Comparison of ENCODE assay signal across 24 cellular contexts in genomic region chr11:120551191-120551590, GRCh38. TPM values are rescaled to one million over a fixed set of nuclear protein-coding genes. Genes with fewer than 3 reads are reported as not detected.
"Had no signal": no experiment of that assay in that cellular context is flagged by ENCODE, and none has a peak within 500 bp of the region (broad histone marks: within the 10 kb centered on the region; RNA-seq: fewer than 3 reads in every experiment).

No MANE protein-coding gene starts in this region.

- H3K4me3 Mint-ChIP-seq: memory B cell; naive thymus-derived CD4-positive, alpha-beta T cell; natural killer cell treated with Interleukin-12 subunit alpha and Interleukin-12 subunit beta and Interleukin-15 and Interleukin-18, amount 100 ng/mL, for 72 hours; neural crest cell; stimulated activated naive B cell treated with anti-CD40 and anti-IgM and Interleukin-4, amounts not matched to agents 10 μg/mL and 1 μg/mL and 100 μg/mL, for 72 hours had no signal

- ATAC-seq: mucosa of descending colon; naive thymus-derived CD4-positive, alpha-beta T cell; natural killer cell treated with Interleukin-12 subunit alpha and Interleukin-12 subunit beta and Interleukin-15 and Interleukin-18, amount 100 ng/mL, for 72 hours; pancreas; right cardiac atrium; sciatic nerve; stimulated activated naive B cell treated with anti-CD40 and anti-IgM and Interleukin-4, amounts not matched to agents 10 μg/mL and 1 μg/mL and 100 μg/mL, for 72 hours; stimulated activated naive CD8-positive, alpha-beta T cell treated with anti-CD3 and anti-CD28 coated beads, Interleukin-15, Interleukin-2, amounts not matched to agents 100 U/mL and 50 U/mL, for 24 hours; upper lobe of right lung had no signal

- DNase-seq: islet precursor cell; left ventricle myocardium inferior; midbrain; mucosa of descending colon; naive thymus-derived CD4-positive, alpha-beta T cell; nucleus accumbens; pancreas; retina; right cardiac atrium; stimulated activated CD4-positive, alpha-beta T cell treated with anti-CD3 and anti-CD28 coated beads, Interleukin-12 subunit alpha, Interleukin-12 subunit beta, amount 100 ng/mL, for 4 hours; stimulated activated CD4-positive, alpha-beta T cell treated with anti-CD3 and anti-CD28 coated beads, Interleukin-15, amount 100 ng/mL, for 24 hours; stimulated activated CD4-positive, alpha-beta T cell treated with anti-CD3 and anti-CD28 coated beads, Interleukin-2, amount 100 ng/mL, for 24 hours; stimulated activated CD4-positive, alpha-beta T cell treated with anti-CD3 and anti-CD28 coated beads, Interleukin-4, amount 100 ng/mL, for 1 hour; stimulated activated naive B cell treated with anti-CD40 and anti-IgM and Interleukin-4, amounts not matched to agents 10 μg/mL and 1 μg/mL and 100 μg/mL, for 72 hours; stimulated activated naive CD8-positive, alpha-beta T cell treated with anti-CD3 and anti-CD28 coated beads, Interleukin-15, Interleukin-2, amounts not matched to agents 100 U/mL and 50 U/mL, for 24 hours; stomach; testis; thyroid gland; transverse colon; upper lobe of right lung had no signal

- H3K36me3 Mint-ChIP-seq: memory B cell; naive thymus-derived CD4-positive, alpha-beta T cell; natural killer cell treated with Interleukin-12 subunit alpha and Interleukin-12 subunit beta and Interleukin-15 and Interleukin-18, amount 100 ng/mL, for 72 hours; stimulated activated naive B cell treated with anti-CD40 and anti-IgM and Interleukin-4, amounts not matched to agents 10 μg/mL and 1 μg/mL and 100 μg/mL, for 72 hours had no signal

- H3K27ac Mint-ChIP-seq: memory B cell; naive thymus-derived CD4-positive, alpha-beta T cell; natural killer cell treated with Interleukin-12 subunit alpha and Interleukin-12 subunit beta and Interleukin-15 and Interleukin-18, amount 100 ng/mL, for 72 hours; stimulated activated naive B cell treated with anti-CD40 and anti-IgM and Interleukin-4, amounts not matched to agents 10 μg/mL and 1 μg/mL and 100 μg/mL, for 72 hours had no signal

- H3K9me3 Mint-ChIP-seq: memory B cell; naive thymus-derived CD4-positive, alpha-beta T cell; natural killer cell treated with Interleukin-12 subunit alpha and Interleukin-12 subunit beta and Interleukin-15 and Interleukin-18, amount 100 ng/mL, for 72 hours; neural crest cell; stimulated activated naive B cell treated with anti-CD40 and anti-IgM and Interleukin-4, amounts not matched to agents 10 μg/mL and 1 μg/mL and 100 μg/mL, for 72 hours had no signal

RNA-seq across cellular contexts. Expression of gene GRIK4, which starts 39.6 kb away (rescaled TPM):
- polyA plus RNA-seq: naive thymus-derived CD4-positive, alpha-beta T cell had no signal
